In the genomic region with DNA sequence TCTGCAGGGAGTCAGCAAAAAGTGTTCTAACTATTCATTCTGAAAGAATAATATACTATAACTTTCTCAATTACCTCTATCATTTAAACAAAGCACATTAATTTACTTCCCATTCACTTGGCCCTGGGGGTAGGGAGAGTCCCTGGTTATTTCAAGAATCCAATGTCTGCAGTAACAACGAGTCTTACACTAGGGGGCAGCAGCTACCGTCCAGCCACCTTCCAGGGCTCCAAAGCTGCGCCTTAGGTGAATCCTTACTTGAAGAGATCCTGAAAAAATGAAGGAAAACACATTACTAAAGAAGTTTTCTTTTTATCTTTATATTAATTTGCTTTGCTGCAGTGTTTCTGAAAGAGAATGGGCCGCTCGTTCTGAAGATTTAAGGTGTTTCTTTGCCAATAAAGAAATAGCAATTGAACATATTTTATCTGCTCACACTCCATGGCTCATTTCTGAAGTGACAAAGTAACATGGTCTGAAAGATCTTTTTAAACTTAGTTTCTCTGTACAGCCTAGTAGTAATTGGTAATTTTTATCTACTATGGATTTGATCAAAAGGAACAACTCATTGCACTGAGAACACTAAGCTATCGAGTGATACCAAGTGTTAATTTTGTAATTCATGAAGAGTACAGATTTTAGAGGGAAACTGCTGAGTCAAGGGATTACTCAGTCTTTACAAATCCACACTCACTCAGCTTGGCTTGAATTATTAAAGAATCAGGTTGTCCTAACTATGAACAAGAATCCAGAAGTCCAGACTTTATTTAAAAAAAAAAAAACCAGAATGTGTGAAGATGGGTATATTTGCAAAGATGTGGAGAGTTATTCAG, we compare ENCODE assay signal across 1 cellular context.
A peak's percentile ranks its signal among the peaks of the same experiment; 100 is the strongest.
TF ChIP-seq lines count a peak whose summit lies in the region.

No MANE protein-coding gene starts in this region.

TF ChIP-seq in IMR-90, 13 proteins besides CTCF, POLR2A, EP300 and RAD21:
- TF ChIP-seq FOS (IDR thresholded peaks at IDR 0.05; ENCODE audit: low read depth, low read length) = no peak
- peak; percentile 91 for TF ChIP-seq MAFK (IDR thresholded peaks at IDR 0.05; ENCODE audit: low read depth, low read length)
- TF ChIP-seq SMC3 (IDR thresholded peaks at IDR 0.05; ENCODE audit: low read depth, low read length) = peak; percentile 88
TF ChIP-seq in IMR-90: peak in this region for 2.
